ENCODE assay signal across 33 cellular contexts in genomic region chr19:45298264-45298663, GRCh38. TPM values are rescaled to one million over a fixed set of nuclear protein-coding genes. Genes with fewer than 3 reads are reported as not detected.
"Had no signal": no experiment of that assay in that cellular context is flagged by ENCODE, and none has a peak within 500 bp of the region (broad histone marks: within the 10 kb centered on the region; RNA-seq: fewer than 3 reads in every experiment).

No MANE protein-coding gene starts in this region.

- H3K27ac ChIP-seq: ovary, parathyroid adenoma, prostate gland, skin epidermis, spleen, suprapubic skin, testis, tibial artery, transverse colon, upper lobe of right lung, uterus had no signal

- H3K27me3 Mint-ChIP-seq: naive B cell; naive thymus-derived CD8-positive, alpha-beta T cell; natural killer cell treated with Interleukin-12 subunit alpha and Interleukin-12 subunit beta and Interleukin-15 and Interleukin-18, amount 100 ng/mL, for 72 hours; stimulated activated memory B cell treated with anti-CD40 and anti-IgM and Interleukin-4, amounts not matched to agents 10 μg/mL and 1 μg/mL and 100 μg/mL, for 72 hours; stimulated activated naive CD8-positive, alpha-beta T cell treated with anti-CD3 and anti-CD28 coated beads, Interleukin-15, amount 100 ng/mL, for 72 hours; type B pancreatic cell had no signal

- H3K9ac ChIP-seq: parathyroid adenoma had no signal

- H3K4me1 Mint-ChIP-seq: nephron progenitor cell; neural crest cell; stimulated activated memory B cell treated with anti-CD40 and anti-IgM and Interleukin-4, amounts not matched to agents 10 μg/mL and 1 μg/mL and 100 μg/mL, for 72 hours had no signal

- H3K9me3 Mint-ChIP-seq: natural killer cell treated with Interleukin-12 subunit alpha and Interleukin-12 subunit beta and Interleukin-15 and Interleukin-18, amount 100 ng/mL, for 72 hours; nephron progenitor cell; neural crest cell; stimulated activated memory B cell treated with anti-CD40 and anti-IgM and Interleukin-4, amounts not matched to agents 10 μg/mL and 1 μg/mL and 100 μg/mL, for 72 hours; stimulated activated naive CD8-positive, alpha-beta T cell treated with anti-CD3 and anti-CD28 coated beads, Interleukin-15, amount 100 ng/mL, for 72 hours; type B pancreatic cell had no signal

- H3K79me2 ChIP-seq: parathyroid adenoma had no signal

- H3K4me3 Mint-ChIP-seq: naive B cell; naive thymus-derived CD8-positive, alpha-beta T cell; natural killer cell treated with Interleukin-12 subunit alpha and Interleukin-12 subunit beta and Interleukin-15 and Interleukin-18, amount 100 ng/mL, for 72 hours; nephron progenitor cell; neural crest cell; stimulated activated memory B cell treated with anti-CD40 and anti-IgM and Interleukin-4, amounts not matched to agents 10 μg/mL and 1 μg/mL and 100 μg/mL, for 72 hours; stimulated activated naive CD8-positive, alpha-beta T cell treated with anti-CD3 and anti-CD28 coated beads, Interleukin-15, amount 100 ng/mL, for 72 hours; type B pancreatic cell had no signal

- H3K36me3 Mint-ChIP-seq: natural killer cell treated with Interleukin-12 subunit alpha and Interleukin-12 subunit beta and Interleukin-15 and Interleukin-18, amount 100 ng/mL, for 72 hours had no signal

- DNase-seq: naive B cell; naive thymus-derived CD8-positive, alpha-beta T cell; nephron progenitor cell; occipital lobe; ovary; spleen; stimulated activated CD4-positive, alpha-beta T cell treated with anti-CD3 and anti-CD28 coated beads, Interleukin-12 subunit alpha, Interleukin-12 subunit beta, amount 100 ng/mL, for 4 hours; stimulated activated CD4-positive, alpha-beta T cell treated with anti-CD3 and anti-CD28 coated beads, Interleukin-1b, Interleukin-23, amount 100 ng/mL, for 48 hours; stimulated activated CD4-positive, alpha-beta T cell treated with anti-CD3 and anti-CD28 coated beads, Interleukin-4, amount 100 ng/mL, for 1 hour; stimulated activated CD4-positive, alpha-beta T cell treated with anti-CD3 and anti-CD28 coated beads, Interleukin-4, amount 100 ng/mL, for 4 hours; stimulated activated CD8-positive, alpha-beta memory T cell treated with anti-CD3 and anti-CD28 coated beads, Interleukin-4, amount 100 ng/mL, for 48 hours; stimulated activated naive CD4-positive, alpha-beta T cell; stimulated activated naive CD8-positive, alpha-beta T cell treated with anti-CD3 and anti-CD28 coated beads, Interleukin-15, amount 100 ng/mL, for 72 hours; stimulated activated naive CD8-positive, alpha-beta T cell treated with anti-CD3 and anti-CD28 coated beads, Interleukin-15, Interleukin-2, amounts not matched to agents 100 U/mL and 50 U/mL, for 24 hours; substantia nigra; testis; tibial artery; transverse colon; upper lobe of right lung; uterus had no signal

- H2AFZ ChIP-seq: parathyroid adenoma had no signal

- H3K9me3 ChIP-seq: ovary, prostate gland, suprapubic skin, testis, transverse colon, upper lobe of right lung, uterus had no signal

- H3K4me2 ChIP-seq: smooth muscle cell had no signal

- ATAC-seq: naive thymus-derived CD8-positive, alpha-beta T cell; right cardiac atrium; sciatic nerve; stimulated activated naive CD8-positive, alpha-beta T cell treated with anti-CD3 and anti-CD28 coated beads, Interleukin-15, Interleukin-2, amounts not matched to agents 100 U/mL and 50 U/mL, for 24 hours; upper lobe of right lung had no signal

- H3K27me3 ChIP-seq: ovary, spleen, suprapubic skin, testis, tibial artery, transverse colon, upper lobe of right lung, uterus had no signal

- H3K36me3 ChIP-seq: ovary, transverse colon, uterus had no signal

- H3K4me3 ChIP-seq: ovary, prostate gland, skin epidermis, smooth muscle cell, spleen, suprapubic skin, testis, tibial artery, transverse colon, upper lobe of right lung, uterus had no signal

- H3K4me1 ChIP-seq: parathyroid adenoma, prostate gland, spleen, transverse colon, upper lobe of right lung, uterus had no signal

- H3K27ac Mint-ChIP-seq: naive thymus-derived CD8-positive, alpha-beta T cell; natural killer cell treated with Interleukin-12 subunit alpha and Interleukin-12 subunit beta and Interleukin-15 and Interleukin-18, amount 100 ng/mL, for 72 hours; nephron progenitor cell; stimulated activated memory B cell treated with anti-CD40 and anti-IgM and Interleukin-4, amounts not matched to agents 10 μg/mL and 1 μg/mL and 100 μg/mL, for 72 hours; type B pancreatic cell had no signal

RNA-seq across cellular contexts. Expression of gene CKM, which starts 24.4 kb away (rescaled TPM):
- total RNA-seq: naive thymus-derived CD8-positive, alpha-beta T cell; neural crest cell; pulmonary artery endothelial cell; sciatic nerve; smooth muscle cell; suprapubic skin had no signal
- polyA plus RNA-seq: naive thymus-derived CD8-positive, alpha-beta T cell; smooth muscle cell had no signal

RNA-seq across cellular contexts. Expression of gene KLC3, which starts 42.3 kb away (rescaled TPM):
- total RNA-seq: naive thymus-derived CD8-positive, alpha-beta T cell; natural killer cell treated with Interleukin-12 subunit alpha and Interleukin-12 subunit beta and Interleukin-15 and Interleukin-18, amount 100 ng/mL, for 72 hours; neural crest cell; right cardiac atrium; sciatic nerve; transverse colon had no signal
- polyA plus RNA-seq: naive thymus-derived CD8-positive, alpha-beta T cell had no signal

RNA-seq across cellular contexts. Expression of gene EXOC3L2, which starts 53.1 kb away (rescaled TPM):
- total RNA-seq: naive thymus-derived CD8-positive, alpha-beta T cell; natural killer cell treated with Interleukin-12 subunit alpha and Interleukin-12 subunit beta and Interleukin-15 and Interleukin-18, amount 100 ng/mL, for 72 hours; occipital lobe; osteoblast had no signal
- polyA plus RNA-seq: naive thymus-derived CD8-positive, alpha-beta T cell had no signal
